In the genomic region with DNA sequence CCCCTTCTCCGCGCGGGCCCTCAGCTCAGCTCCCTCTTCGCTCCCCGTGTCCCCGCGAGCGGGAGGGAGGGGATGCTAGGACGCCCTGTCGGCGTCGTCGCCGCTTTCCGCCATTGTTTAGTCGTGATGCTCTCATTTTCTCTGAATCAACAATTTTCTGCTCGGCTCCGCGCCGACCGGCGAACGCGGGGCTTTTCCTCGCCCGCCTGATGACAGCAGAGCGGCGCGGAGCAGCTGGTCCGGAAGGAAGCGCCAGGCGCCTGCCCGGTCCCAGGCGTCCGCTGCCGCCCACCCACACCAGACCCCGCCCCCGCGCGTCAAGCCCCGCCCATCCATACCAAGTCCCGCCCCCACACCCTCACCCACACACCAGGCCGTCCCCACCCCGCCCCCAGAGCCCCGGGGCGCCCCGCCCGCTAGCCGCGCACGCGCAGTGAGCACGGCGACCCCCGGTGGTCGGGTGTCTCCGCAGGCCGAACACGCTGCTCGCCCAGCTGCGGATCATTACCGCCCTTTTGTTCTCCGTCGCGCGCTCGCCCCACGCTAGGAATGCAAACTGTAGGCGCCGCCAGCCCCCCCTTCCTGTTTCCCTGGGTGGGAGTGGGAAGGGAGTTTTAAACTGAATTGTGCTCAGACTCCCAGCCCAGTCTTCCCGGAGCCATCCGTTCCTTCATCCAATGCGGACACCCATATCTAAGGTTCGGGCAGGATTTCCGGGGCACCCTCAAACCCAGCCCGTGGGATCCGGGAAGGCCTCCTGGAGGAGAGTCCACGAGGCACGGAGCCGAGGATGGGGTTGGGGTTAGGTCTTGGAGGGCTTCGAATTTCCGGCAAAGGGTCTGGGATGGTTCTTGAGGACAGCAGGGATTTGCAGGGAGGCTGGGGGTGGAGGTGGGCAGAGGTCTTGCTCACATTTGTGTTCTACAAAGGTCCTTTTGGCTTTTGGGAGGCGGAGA, we compare ENCODE assay signal across 8 cellular contexts. TPM values are rescaled to one million over a fixed set of nuclear protein-coding genes. Genes with fewer than 3 reads are reported as not detected.
DNase-seq lines count a peak whose midpoint lies in the region; ATAC-seq and TF ChIP-seq lines count a peak whose summit lies in the region.

No MANE protein-coding gene starts in this region.

- H3K9me3 Mint-ChIP-seq in neural crest cell, result no peaks in the 10 kb centered on the region
- H3K9me3 Mint-ChIP-seq in stimulated activated naive CD8-positive, alpha-beta T cell treated with anti-CD3 and anti-CD28 coated beads, Interleukin-15, amount 100 ng/mL, for 72 hours, result no peaks in the 10 kb centered on the region

- peak overlapping the region; percentile 89 for H3K4me3 Mint-ChIP-seq in neural crest cell
- H3K4me3 Mint-ChIP-seq in stimulated activated naive CD8-positive, alpha-beta T cell treated with anti-CD3 and anti-CD28 coated beads, Interleukin-15, amount 100 ng/mL, for 72 hours, result peak overlapping the region; percentile 91 to 96

- peaks cover 3% of the 10 kb centered on the region; the same call in 1 of the 2 replicates for H3K9me3 ChIP-seq in AG04450 (ENCODE audit: control insufficient read depth, insufficient read depth, low read length)

- peaks cover 4% of the 10 kb centered on the region for H3K27me3 ChIP-seq in AG04450 (ENCODE audit: control insufficient read depth, insufficient read depth, low read length)

- no peak overlapping the region for H3K27ac ChIP-seq in AG04450 (ENCODE audit: low read depth, low read length)

- peak; percentile 41 for ATAC-seq in GM19463 (IDR thresholded peaks at IDR 0.05; ENCODE audit: unreplicated experiment)
- peak; percentile 88 for ATAC-seq in stimulated activated naive CD8-positive, alpha-beta T cell treated with anti-CD3 and anti-CD28 coated beads, Interleukin-15, amount 100 ng/mL, for 72 hours

- peaks cover 84% of the 10 kb centered on the region for H3K27me3 Mint-ChIP-seq in neural crest cell (ENCODE audit: low read depth)
- peaks cover 52% of the 10 kb centered on the region for H3K27me3 Mint-ChIP-seq in stimulated activated naive CD8-positive, alpha-beta T cell treated with anti-CD3 and anti-CD28 coated beads, Interleukin-15, amount 100 ng/mL, for 72 hours

- TF ChIP-seq CTCF in AG04450 (IDR thresholded peaks at IDR 0.05; ENCODE audit: low read depth, low read length) (0 out of 2 replicates have a peak, but pooled peaks have one; percentile 0), neural crest cell (conservative IDR thresholded peaks at IDR 0.05) (no peak)

- POLR2A ChIA-PET in AG04450 (lab: Yijun Ruan, JAX), result no interaction called here

- H3K4me1 Mint-ChIP-seq in neural crest cell, result peaks cover 10% of the 10 kb centered on the region
- H3K4me1 Mint-ChIP-seq in stimulated activated naive CD8-positive, alpha-beta T cell treated with anti-CD3 and anti-CD28 coated beads, Interleukin-15, amount 100 ng/mL, for 72 hours, result peaks cover 21% of the 10 kb centered on the region

- CTCF ChIA-PET in AG04450 (lab: Charles Lee), result no interaction called here

- peak overlapping the region; percentile 66 for H3K4me3 ChIP-seq in AG04450 (ENCODE audit: low read depth, low read length)

- peak; percentile 8 for DNase-seq in AG04450 (ENCODE audit: low read depth, low spot score)
- peak; percentile 71 to 79 for DNase-seq in NCI-H524 (lab: John Stamatoyannopoulos, UW)
- DNase-seq in activated T-helper 1 cell treated with Interleukin-2 at 50 U/mL for 16 hours (ENCODE audit: low read depth), result peak; percentile 38
- peak; percentile 15 for DNase-seq in fibroblast of peridontal ligament (ENCODE audit: extremely low read depth)
- DNase-seq in neural crest cell (ENCODE audit: low read depth, low spot score), result peak; percentile 82
- peak; percentile 62 to 73 for DNase-seq in stimulated activated naive CD8-positive, alpha-beta T cell treated with anti-CD3 and anti-CD28 coated beads, Interleukin-15, amount 100 ng/mL, for 72 hours
- no peak for DNase-seq in NCI-H2107 (lab: John Stamatoyannopoulos, UW)

- no peaks in the 10 kb centered on the region for H3K36me3 Mint-ChIP-seq in neural crest cell (ENCODE audit: low read depth)

- peak overlapping the region; percentile 95 for H3K27ac Mint-ChIP-seq in neural crest cell (ENCODE audit: unreplicated experiment)
- peak overlapping the region in 1 of 2 donors; percentile 49 for H3K27ac Mint-ChIP-seq in stimulated activated naive CD8-positive, alpha-beta T cell treated with anti-CD3 and anti-CD28 coated beads, Interleukin-15, amount 100 ng/mL, for 72 hours

RNA-seq across cellular contexts. Expression of gene SLC32A1, which starts 49.8 kb away (rescaled TPM):
- polyA plus RNA-seq in AG04450 (2011; rRNA removed), result not detected in 2 replicates
- polyA minus RNA-seq in AG04450 (2011; rRNA and poly(A)+ RNA removed), result not detected in 2 replicates
- 0.09 and 0.16 TPM in 2 replicates for total RNA-seq in neural crest cell
